ENCODE assay signal across 19 cellular contexts in the genomic region with DNA sequence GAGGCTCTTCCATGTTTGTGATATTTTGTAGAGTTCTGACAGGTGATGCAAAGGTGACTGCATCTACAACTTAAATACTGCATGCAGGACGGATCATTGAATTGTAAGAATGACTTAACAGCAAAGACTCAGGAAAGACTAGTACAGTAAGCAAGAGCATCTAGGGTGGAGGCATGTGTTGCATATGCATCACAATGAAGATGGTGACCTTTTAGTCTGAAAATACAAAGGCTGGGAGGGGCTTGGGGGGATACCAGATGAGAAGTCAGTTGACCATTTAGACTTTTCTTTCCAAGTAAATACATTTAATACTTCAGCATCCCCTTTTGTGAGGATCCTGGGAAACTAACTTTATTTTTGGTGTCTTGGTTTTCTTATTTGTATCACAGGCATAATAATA.
A peak's percentile ranks its signal among the peaks of the same experiment; 100 is the strongest.
DNase-seq lines count a peak whose midpoint lies in the region; ATAC-seq and TF ChIP-seq lines count a peak whose summit lies in the region.
"Had no signal": no experiment of that assay in that cellular context is flagged by ENCODE, and none has a peak within 500 bp of the region (broad histone marks: within the 10 kb centered on the region; RNA-seq: fewer than 3 reads in every experiment).

No MANE protein-coding gene starts in this region.

- no peaks in the 10 kb centered on the region for H3F3A ChIP-seq in GM23338 (replicated peaks; ENCODE audit: low read depth)

- no peak overlapping the region for H3K27ac Mint-ChIP-seq in GM23338
- H3K27ac Mint-ChIP-seq in WTC11: no peak overlapping the region
- H3K27ac Mint-ChIP-seq in T-cell: no peak overlapping the region
- H3K27ac Mint-ChIP-seq: B cell; CD4-positive, CD25-positive, alpha-beta regulatory T cell; CD8-positive, alpha-beta T cell; H9 had no signal

- H3K79me2 ChIP-seq in GM23338 (replicated peaks; ENCODE audit: insufficient read depth): no peaks in the 10 kb centered on the region

- H3K36me3 Mint-ChIP-seq in GM23338 (ENCODE audit: low read depth) (no peaks in the 10 kb centered on the region), WTC11 (no peaks in the 10 kb centered on the region), T-cell (no peaks in the 10 kb centered on the region)
- H3K36me3 Mint-ChIP-seq: CD4-positive, CD25-positive, alpha-beta regulatory T cell; CD8-positive, alpha-beta T cell had no signal

- CTCF ChIA-PET in WTC11 (lab: Charles Lee): no interaction called here
- CTCF ChIA-PET in T-cell (lab: Charles Lee): interaction anchor here in 1 of 2 donors (0.6 kb wide), 1 partner anchor 11 kb away, joined by 3 read pairs; no protein-coding TSS in a partner anchor

- no peak overlapping the region for H3K4me3 Mint-ChIP-seq in GM23338
- H3K4me3 Mint-ChIP-seq in WTC11: no peak overlapping the region
- H3K4me3 Mint-ChIP-seq in T-cell: no peak overlapping the region
- H3K4me3 Mint-ChIP-seq: B cell; CD4-positive, CD25-positive, alpha-beta regulatory T cell; CD8-positive, alpha-beta T cell; H9 had no signal

- H3K4me2 ChIP-seq in GM23338: 0 out of 2 replicates have a peak overlapping the region, but pooled peaks have one; percentile 1
- H3K4me2 ChIP-seq: BLaER1 had no signal

- no peak overlapping the region for H3K4me3 ChIP-seq in GM23338
- H3K4me3 ChIP-seq: BLaER1 had no signal

- H3K27me3 ChIP-seq in GM23338 (ENCODE audit: insufficient read depth): no peaks in the 10 kb centered on the region
- H3K27me3 ChIP-seq: BLaER1 had no signal

- H3K27me3 Mint-ChIP-seq in GM23338 (ENCODE audit: insufficient read depth, low read depth, poor library complexity) (no peaks in the 10 kb centered on the region), WTC11 (ENCODE audit: low read depth) (no peaks in the 10 kb centered on the region), T-cell (no peaks in the 10 kb centered on the region)
- H3K27me3 Mint-ChIP-seq: B cell; CD4-positive, CD25-positive, alpha-beta regulatory T cell had no signal

- peak; percentile 72 for ATAC-seq in GM23338
- peak; percentile 77 for ATAC-seq in WTC11
- ATAC-seq in T-cell (replicated peaks in 1 of 4): no peak
- ATAC-seq: CD8-positive, alpha-beta T cell; HCT116 had no signal

- H2AFZ ChIP-seq in GM23338: no peak overlapping the region

- H3K9me3 Mint-ChIP-seq in GM23338 (no peaks in the 10 kb centered on the region), WTC11 (peaks cover 10% of the 10 kb centered on the region; the same call in 1 of the 2 replicates), T-cell (peaks cover 0 to 5% (median 2%) of the 10 kb centered on the region in 3 donors)
- H3K9me3 Mint-ChIP-seq: CD8-positive, alpha-beta T cell; H9 had no signal

- H3K4me1 ChIP-seq in GM23338 (ENCODE audit: insufficient read depth): peaks cover 9% of the 10 kb centered on the region; the same call in 1 of the 2 replicates
- H3K4me1 ChIP-seq: BLaER1, Caco-2 had no signal

- POLR2A ChIA-PET in WTC11 (lab: Charles Lee): no interaction called here
- POLR2A ChIA-PET in T-cell (lab: Charles Lee): no interaction called here

- H3K4me1 Mint-ChIP-seq in GM23338 (peaks cover 7% of the 10 kb centered on the region), WTC11 (peaks cover 11% of the 10 kb centered on the region), T-cell (no peaks in the 10 kb centered on the region)
- H3K4me1 Mint-ChIP-seq: B cell; CD4-positive, CD25-positive, alpha-beta regulatory T cell had no signal

- no peak overlapping the region for H3K27ac ChIP-seq in GM23338 (ENCODE audit: low read depth)
- H3K27ac ChIP-seq: BLaER1, C4-2B had no signal

- no peaks in the 10 kb centered on the region for H4K20me1 ChIP-seq in GM23338 (replicated peaks; ENCODE audit: insufficient read depth)
- H4K20me1 ChIP-seq: BLaER1 had no signal

- TF ChIP-seq CTCF in GM23338 (conservative IDR thresholded peaks at IDR 0.05; ENCODE audit: low read depth in 2 of 2): no peak
- TF ChIP-seq CTCF in WTC11 (IDR thresholded peaks at IDR 0.05): no peak

- H3K9me2 ChIP-seq in GM23338 (ENCODE audit: insufficient read depth): no peaks in the 10 kb centered on the region; the same call in 1 of the 2 replicates

- no peaks in the 10 kb centered on the region for H3K36me3 ChIP-seq in GM23338 (ENCODE audit: insufficient read depth)
- H3K36me3 ChIP-seq: BLaER1 had no signal

- DNase-seq in GM23338 (ENCODE audit: low spot score): peak; percentile 56
- no peak for DNase-seq in WTC11 (ENCODE audit: low spot score)
- DNase-seq in iPS-NIHi11 (ENCODE audit: low spot score): peak; percentile 50
- DNase-seq in T-cell: no peak
- no peak for DNase-seq in AG20443 (ENCODE audit: low spot score)
- no peak for DNase-seq in stimulated activated naive CD4-positive, alpha-beta T cell treated with Interleukin-2 at 50 U/mL for 16 hours (lab: John Stamatoyannopoulos, UW)
- DNase-seq: Caco-2; CD4-positive, CD25-positive, alpha-beta regulatory T cell; CD8-positive, alpha-beta T cell; DMS 273 treated with DMSO at 0.1 percent for 48 hours; DMS79; EL; GF-D8; GOT3; H9 had no signal

TF ChIP-seq in GM23338, 12 proteins besides CTCF, POLR2A, EP300 and RAD21 (continues in another document):
- TF ChIP-seq EZH2 (IDR thresholded peaks at IDR 0.05; ENCODE audit: low read depth, unreplicated experiment): no peak
- TF ChIP-seq JUNB (IDR thresholded peaks at IDR 0.05; ENCODE audit: unreplicated experiment): no peak
- TF ChIP-seq ZNF331 (CRISPR knock-in tag; IDR thresholded peaks at IDR 0.05; ENCODE audit: low read depth): no peak
- no peak for TF ChIP-seq STAT1 (IDR thresholded peaks at IDR 0.05; ENCODE audit: unreplicated experiment)

TF ChIP-seq in WTC11, 78 proteins besides CTCF, POLR2A, EP300 and RAD21 (continues in another document):
- TF ChIP-seq, protein P1, sequence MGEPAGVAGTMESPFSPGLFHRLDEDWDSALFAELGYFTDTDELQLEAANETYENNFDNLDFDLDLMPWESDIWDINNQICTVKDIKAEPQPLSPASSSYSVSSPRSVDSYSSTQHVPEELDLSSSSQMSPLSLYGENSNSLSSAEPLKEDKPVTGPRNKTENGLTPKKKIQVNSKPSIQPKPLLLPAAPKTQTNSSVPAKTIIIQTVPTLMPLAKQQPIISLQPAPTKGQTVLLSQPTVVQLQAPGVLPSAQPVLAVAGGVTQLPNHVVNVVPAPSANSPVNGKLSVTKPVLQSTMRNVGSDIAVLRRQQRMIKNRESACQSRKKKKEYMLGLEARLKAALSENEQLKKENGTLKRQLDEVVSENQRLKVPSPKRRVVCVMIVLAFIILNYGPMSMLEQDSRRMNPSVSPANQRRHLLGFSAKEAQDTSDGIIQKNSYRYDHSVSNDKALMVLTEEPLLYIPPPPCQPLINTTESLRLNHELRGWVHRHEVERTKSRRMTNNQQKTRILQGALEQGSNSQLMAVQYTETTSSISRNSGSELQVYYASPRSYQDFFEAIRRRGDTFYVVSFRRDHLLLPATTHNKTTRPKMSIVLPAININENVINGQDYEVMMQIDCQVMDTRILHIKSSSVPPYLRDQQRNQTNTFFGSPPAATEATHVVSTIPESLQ (CRISPR knock-in tag; IDR thresholded peaks at IDR 0.05): no peak
- TF ChIP-seq, protein P2, sequence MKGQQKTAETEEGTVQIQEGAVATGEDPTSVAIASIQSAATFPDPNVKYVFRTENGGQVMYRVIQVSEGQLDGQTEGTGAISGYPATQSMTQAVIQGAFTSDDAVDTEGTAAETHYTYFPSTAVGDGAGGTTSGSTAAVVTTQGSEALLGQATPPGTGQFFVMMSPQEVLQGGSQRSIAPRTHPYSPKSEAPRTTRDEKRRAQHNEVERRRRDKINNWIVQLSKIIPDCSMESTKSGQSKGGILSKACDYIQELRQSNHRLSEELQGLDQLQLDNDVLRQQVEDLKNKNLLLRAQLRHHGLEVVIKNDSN (CRISPR knock-in tag; IDR thresholded peaks at IDR 0.05): no peak
- TF ChIP-seq ELF4 (CRISPR knock-in tag; IDR thresholded peaks at IDR 0.05; ENCODE audit: low read depth): no peak
- no peak for TF ChIP-seq TEAD1 (CRISPR knock-in tag; IDR thresholded peaks at IDR 0.05)
- TF ChIP-seq HMGA2 (CRISPR knock-in tag; IDR thresholded peaks at IDR 0.05): no peak
- TF ChIP-seq ZNF263 (CRISPR knock-in tag; IDR thresholded peaks at IDR 0.05; ENCODE audit: low read depth): no peak
- TF ChIP-seq, protein P3, sequence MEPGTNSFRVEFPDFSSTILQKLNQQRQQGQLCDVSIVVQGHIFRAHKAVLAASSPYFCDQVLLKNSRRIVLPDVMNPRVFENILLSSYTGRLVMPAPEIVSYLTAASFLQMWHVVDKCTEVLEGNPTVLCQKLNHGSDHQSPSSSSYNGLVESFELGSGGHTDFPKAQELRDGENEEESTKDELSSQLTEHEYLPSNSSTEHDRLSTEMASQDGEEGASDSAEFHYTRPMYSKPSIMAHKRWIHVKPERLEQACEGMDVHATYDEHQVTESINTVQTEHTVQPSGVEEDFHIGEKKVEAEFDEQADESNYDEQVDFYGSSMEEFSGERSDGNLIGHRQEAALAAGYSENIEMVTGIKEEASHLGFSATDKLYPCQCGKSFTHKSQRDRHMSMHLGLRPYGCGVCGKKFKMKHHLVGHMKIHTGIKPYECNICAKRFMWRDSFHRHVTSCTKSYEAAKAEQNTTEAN (CRISPR knock-in tag; IDR thresholded peaks at IDR 0.05): no peak
- TF ChIP-seq, protein P4, sequence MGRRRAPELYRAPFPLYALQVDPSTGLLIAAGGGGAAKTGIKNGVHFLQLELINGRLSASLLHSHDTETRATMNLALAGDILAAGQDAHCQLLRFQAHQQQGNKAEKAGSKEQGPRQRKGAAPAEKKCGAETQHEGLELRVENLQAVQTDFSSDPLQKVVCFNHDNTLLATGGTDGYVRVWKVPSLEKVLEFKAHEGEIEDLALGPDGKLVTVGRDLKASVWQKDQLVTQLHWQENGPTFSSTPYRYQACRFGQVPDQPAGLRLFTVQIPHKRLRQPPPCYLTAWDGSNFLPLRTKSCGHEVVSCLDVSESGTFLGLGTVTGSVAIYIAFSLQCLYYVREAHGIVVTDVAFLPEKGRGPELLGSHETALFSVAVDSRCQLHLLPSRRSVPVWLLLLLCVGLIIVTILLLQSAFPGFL (CRISPR knock-in tag; IDR thresholded peaks at IDR 0.05; ENCODE audit: borderline replicate concordance): no peak

Comparison
In these comparisons a context has a peak if more than half of its experiments do, and no peak if none do; other contexts are left out.
1. ATAC-seq: peak in GM23338 (single experiment) and WTC11 (single experiment); none in T-cell (0 of 4).
2. DNase-seq: peak in GM23338 (single experiment) and iPS-NIHi11 (single experiment); none in WTC11 (single experiment), T-cell (0 of 34), AG20443 (single experiment) and stimulated activated naive CD4-positive, alpha-beta T cell treated with Interleukin-2 at 50 U/mL for 16 hours (single experiment).